Comparison of ENCODE assay signal across 25 cellular contexts in the genomic region with DNA sequence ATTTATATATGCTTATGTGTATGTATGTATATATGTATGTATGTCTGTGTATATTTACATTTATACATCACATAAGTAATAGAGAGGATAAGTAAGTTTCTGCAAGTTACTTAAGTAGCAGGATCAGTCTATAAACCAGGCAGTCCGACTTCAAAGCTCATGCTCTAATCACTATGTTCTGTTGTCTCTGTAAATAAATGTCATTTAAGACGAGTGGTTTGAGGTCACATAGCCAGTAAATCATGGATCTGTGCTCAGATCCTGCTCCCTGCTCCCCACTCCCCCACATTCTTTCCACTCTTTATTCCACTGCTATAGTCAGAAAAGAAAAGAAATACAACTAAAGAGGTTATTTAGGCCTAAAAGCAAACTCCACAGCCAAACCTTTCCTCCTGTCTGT.
DNase-seq lines count a peak whose midpoint lies in the region; ATAC-seq and TF ChIP-seq lines count a peak whose summit lies in the region.
"Had no signal": no experiment of that assay in that cellular context is flagged by ENCODE, and none has a peak within 500 bp of the region (broad histone marks: within the 10 kb centered on the region; RNA-seq: fewer than 3 reads in every experiment).

No MANE protein-coding gene starts in this region.

- ATAC-seq in CD4-positive, alpha-beta T cell (ENCODE audit: poor library complexity): no peak
- no peak for ATAC-seq in CD8-positive, alpha-beta T cell
- peak; percentile 41 to 64 (median 56) for ATAC-seq in right lobe of liver
- ATAC-seq: heart left ventricle had no signal

- no peaks in the 10 kb centered on the region for H3K27me3 ChIP-seq in CD4-positive, alpha-beta T cell (ENCODE audit: control insufficient read depth, insufficient read depth, low read length)
- H3K27me3 ChIP-seq in CD8-positive, alpha-beta T cell (ENCODE audit: insufficient read depth, low read length): no peaks in the 10 kb centered on the region
- H3K27me3 ChIP-seq in adrenal gland (no peaks in the 10 kb centered on the region), right lobe of liver (no peaks in the 10 kb centered on the region), H9 (ENCODE audit: insufficient read depth, low read length) (no peaks in the 10 kb centered on the region)
- H3K27me3 ChIP-seq: heart left ventricle, vagina had no signal

- no peaks in the 10 kb centered on the region for H3K9me3 Mint-ChIP-seq in CD4-positive, alpha-beta T cell
- peaks cover 2% of the 10 kb centered on the region for H3K9me3 Mint-ChIP-seq in CD8-positive, alpha-beta T cell
- peaks cover 2 to 10% of the 10 kb centered on the region in 2 experiments; a peak in 3 of 5 replicates for H3K9me3 Mint-ChIP-seq in H9

- H3K23ac ChIP-seq in H9 (ENCODE audit: insufficient read length, low read depth, low read length): no peak overlapping the region

- H3K4me3 Mint-ChIP-seq in CD4-positive, alpha-beta T cell: peak overlapping the region; percentile 7
- H3K4me3 Mint-ChIP-seq in CD8-positive, alpha-beta T cell: no peak overlapping the region
- H3K4me3 Mint-ChIP-seq in H9: no peak overlapping the region

- no peak overlapping the region for H2AK5ac ChIP-seq in H9 (ENCODE audit: insufficient read length, low read length)

- H4K8ac ChIP-seq in H9 (replicated peaks; ENCODE audit: insufficient read length, low read depth, low read length): no peak overlapping the region

- H3K27ac Mint-ChIP-seq in CD4-positive, alpha-beta T cell: peak overlapping the region; percentile 87
- H3K27ac Mint-ChIP-seq in CD8-positive, alpha-beta T cell: peak overlapping the region; percentile 65
- peak overlapping the region in 1 of 3 experiments; percentile 31; a peak in 2 of 7 replicates for H3K27ac Mint-ChIP-seq in H9

- H3K79me1 ChIP-seq in H9 (ENCODE audit: insufficient read depth, low read depth, low read length, poor library complexity, severe bottlenecking): no peaks in the 10 kb centered on the region

- no peak overlapping the region for H4K91ac ChIP-seq in H9 (ENCODE audit: insufficient read length, low read depth, low read length)

- no peaks in the 10 kb centered on the region for H3K23me2 ChIP-seq in H9 (ENCODE audit: insufficient read length, low read depth, low read length, poor library complexity, severe bottlenecking)

- CTCF ChIA-PET in CD4-positive, alpha-beta T cell (lab: Charles Lee): interaction anchor here (1.6 kb wide), 1 partner anchor 142 kb away, joined by 4 read pairs; no protein-coding TSS in a partner anchor
- CTCF ChIA-PET in CD8-positive, alpha-beta T cell (lab: Charles Lee): interaction anchor here (0.8 to 1.4 kb wide), 4 partner anchors 12 to 74 kb away, joined by 3 to 6 read pairs (median 3); no protein-coding TSS in a partner anchor

- H3K4me1 ChIP-seq in CD8-positive, alpha-beta T cell (ENCODE audit: insufficient read depth, low read length): peaks cover 25% of the 10 kb centered on the region
- peaks cover 28 to 34% of the 10 kb centered on the region in 2 donors for H3K4me1 ChIP-seq in adrenal gland (replicated peaks in 1 of 2)
- H3K4me1 ChIP-seq in right lobe of liver: peaks cover 0 to 8% (median 2%) of the 10 kb centered on the region in 4 donors
- H3K4me1 ChIP-seq in H9 (ENCODE audit: insufficient read depth, low read length): no peaks in the 10 kb centered on the region
- H3K4me1 ChIP-seq: vagina had no signal

- H2BK5ac ChIP-seq in H9 (ENCODE audit: insufficient read length, low read length): no peak overlapping the region

- peaks cover 42% of the 10 kb centered on the region for H3K36me3 ChIP-seq in CD8-positive, alpha-beta T cell (ENCODE audit: insufficient read depth, low read length)
- peaks cover 0 to 15% of the 10 kb centered on the region in 2 donors for H3K36me3 ChIP-seq in adrenal gland (replicated peaks in 1 of 2)
- H3K36me3 ChIP-seq in right lobe of liver: peaks cover 0 to 38% (median 11%) of the 10 kb centered on the region in 4 donors

- no peak overlapping the region for H3K4me3 ChIP-seq in CD8-positive, alpha-beta T cell (ENCODE audit: low read depth, low read length)
- H3K4me3 ChIP-seq in adrenal gland: no peak overlapping the region
- H3K4me3 ChIP-seq in right lobe of liver: no peak overlapping the region
- H3K4me3 ChIP-seq: coronary artery, heart left ventricle, PC-9, thoracic aorta, vagina had no signal

- no peak overlapping the region for H4K5ac ChIP-seq in H9 (ENCODE audit: insufficient read length, low read depth, low read length)

- H3K18ac ChIP-seq in H9 (ENCODE audit: insufficient read length, low read depth, low read length): no peak overlapping the region

- H3K4me2 ChIP-seq in H9 (ENCODE audit: insufficient read depth, insufficient read length, low read length): no peak overlapping the region
- H3K4me2 ChIP-seq: PC-9 had no signal

- no peak for DNase-seq in CD4-positive, alpha-beta T cell
- no peak for DNase-seq in CD8-positive, alpha-beta T cell
- DNase-seq in adrenal gland: no peak
- no peak for DNase-seq in right lobe of liver
- DNase-seq in H9: no peak
- DNase-seq in SKM-1 (lab: John Stamatoyannopoulos, UW; ENCODE audit: unreplicated experiment): no peak
- DNase-seq in cerebellar cortex (ENCODE audit: low spot score): no peak
- DNase-seq in stimulated activated CD4-positive, alpha-beta T cell treated with anti-CD3 and anti-CD28 coated beads, Interleukin-2, amount 100 ng/mL, for 48 hours: no peak
- DNase-seq: activated CD4-positive, alpha-beta T cell treated with anti-CD3 and anti-CD28 coated beads, Interleukin-2, amount 50 U/mL, for 4 hours; activated effector memory CD4-positive, alpha-beta T cell treated with anti-CD3 and anti-CD28 coated beads, Interleukin-2, amount 50 U/mL, for 16 hours; anterior cingulate cortex; C1 segment of cervical spinal cord; effector memory CD4-positive, alpha-beta T cell; foreskin fibroblast; heart left ventricle; NCI-H1417 treated with DMSO at 0.1 percent for 48 hours; NCI-H510A treated with DMSO at 0.1 percent for 48 hours; nucleus accumbens; PC-9; Right ventricle myocardium superior; stimulated activated naive CD4-positive, alpha-beta T cell treated with Interleukin-2 at 50 U/mL for 16 hours; T1000 had no signal

- H3K27ac ChIP-seq in CD4-positive, alpha-beta T cell (ENCODE audit: low read depth, low read length): no peak overlapping the region
- no peak overlapping the region for H3K27ac ChIP-seq in CD8-positive, alpha-beta T cell (ENCODE audit: low read depth, low read length)
- H3K27ac ChIP-seq in adrenal gland: peak overlapping the region in 3 of 5 donors; percentile 30 to 38 (median 31)
- no peak overlapping the region for H3K27ac ChIP-seq in right lobe of liver
- no peak overlapping the region for H3K27ac ChIP-seq in H9 (ENCODE audit: insufficient read length, low read depth, low read length)
- H3K27ac ChIP-seq: coronary artery, heart left ventricle, PC-9, thoracic aorta, vagina had no signal

- no peak overlapping the region for H2BK12ac ChIP-seq in H9 (ENCODE audit: insufficient read length, low read depth, low read length)

- no peak overlapping the region for H3K56ac ChIP-seq in H9 (ENCODE audit: insufficient read length, low read depth, low read length)

- no peaks in the 10 kb centered on the region for H4K20me1 ChIP-seq in H9 (ENCODE audit: control insufficient read depth, insufficient read depth, insufficient read length)

- intact Hi-C loops in CD4-positive, alpha-beta T cell (cut with DNase I, micrococcal nuclease): no loop called here
- intact Hi-C loops in CD8-positive, alpha-beta T cell (cut with DNase I, micrococcal nuclease): no loop called here
- intact Hi-C loops in adrenal gland (cut with DNase I) (no loop called here), right lobe of liver (cut with DNase I) (no loop called here)

- no peak overlapping the region for H2BK120ac ChIP-seq in H9 (ENCODE audit: low read depth, low read length, poor library complexity, severe bottlenecking)

- no peak overlapping the region for H2AFZ ChIP-seq in H9 (ENCODE audit: low read length)
- H2AFZ ChIP-seq: PC-9 had no signal

- H3K36me3 Mint-ChIP-seq in CD4-positive, alpha-beta T cell (ENCODE audit: low read depth): peaks cover 97% of the 10 kb centered on the region
- H3K36me3 Mint-ChIP-seq in CD8-positive, alpha-beta T cell: peaks cover 89% of the 10 kb centered on the region
- H3K36me3 Mint-ChIP-seq in H9 (ENCODE audit: insufficient read depth in 1 of 3, low read depth in 3 of 3): peaks cover 47 to 79% (median 52%) of the 10 kb centered on the region in 3 experiments

- no peak overlapping the region for H2BK15ac ChIP-seq in H9 (ENCODE audit: low read depth, low read length)

- WGBS in adrenal gland, 4 donors: 26 to 28% (median 28%) methylated on average over 2 of the region's 2 CpGs
- WGBS in right lobe of liver (ENCODE audit: insufficient coverage, low coverage, low lambda C conversion rate, missing lambda C conversion rate): 26% methylated on average over 2 of the region's 2 CpGs
- WGBS in H9 (ENCODE audit: extremely low coverage, insufficient read length, low lambda C conversion rate): no CpG with 5 or more reads among the region's 2 CpGs

- no peak overlapping the region for H3T11ph ChIP-seq in H9 (ENCODE audit: low read length)

- H2BK20ac ChIP-seq in H9 (ENCODE audit: low read depth, low read length, poor library complexity, severe bottlenecking): no peak overlapping the region

- no peak overlapping the region for H3K4ac ChIP-seq in H9 (ENCODE audit: low read depth, low read length)

- no peaks in the 10 kb centered on the region for H3K9me3 ChIP-seq in CD4-positive, alpha-beta T cell (ENCODE audit: control insufficient read depth, low read length)
- H3K9me3 ChIP-seq in CD8-positive, alpha-beta T cell (ENCODE audit: low read length): no peaks in the 10 kb centered on the region
- H3K9me3 ChIP-seq in adrenal gland (replicated peaks in 1 of 3) (no peaks in the 10 kb centered on the region), right lobe of liver (no peaks in the 10 kb centered on the region), H9 (ENCODE audit: control insufficient read depth, low read depth, low read length) (no peaks in the 10 kb centered on the region)
- H3K9me3 ChIP-seq: thoracic aorta, vagina had no signal

- POLR2A ChIA-PET in CD4-positive, alpha-beta T cell (lab: Charles Lee): interaction anchor here (0.6 to 2.7 kb wide), 10 partner anchors 13 to 203 kb away, joined by 3 to 8 read pairs (median 4); partner anchors contain the start of gene SERINC5
- POLR2A ChIA-PET in CD8-positive, alpha-beta T cell (lab: Charles Lee): interaction anchor here (0.8 to 2.0 kb wide), 5 partner anchors 11 to 91 kb away, joined by 3 to 6 read pairs (median 4); partner anchors contain the start of gene SERINC5

- H3K4me1 Mint-ChIP-seq in CD4-positive, alpha-beta T cell (ENCODE audit: low read depth): peaks cover 58% of the 10 kb centered on the region
- H3K4me1 Mint-ChIP-seq in CD8-positive, alpha-beta T cell (ENCODE audit: low read depth): peaks cover 50% of the 10 kb centered on the region
- H3K4me1 Mint-ChIP-seq in H9: peaks cover 13 to 14% of the 10 kb centered on the region in 2 experiments

- H3K27me3 Mint-ChIP-seq in CD4-positive, alpha-beta T cell: no peaks in the 10 kb centered on the region
- H3K27me3 Mint-ChIP-seq in CD8-positive, alpha-beta T cell (ENCODE audit: low read depth): no peaks in the 10 kb centered on the region
- H3K27me3 Mint-ChIP-seq in H9 (ENCODE audit: low read depth): no peaks in the 10 kb centered on the region

- no peak overlapping the region for H3K14ac ChIP-seq in H9 (ENCODE audit: insufficient read depth, low read length)

- H3K9ac ChIP-seq in H9 (ENCODE audit: extremely low read depth, insufficient read length, low read length): no peak overlapping the region

- no peaks in the 10 kb centered on the region for H3K79me2 ChIP-seq in H9 (ENCODE audit: insufficient read depth, low read length)

- no peak for TF ChIP-seq POLR2A in adrenal gland (IDR thresholded peaks at IDR 0.05)
- TF ChIP-seq POLR2A in right lobe of liver (IDR thresholded peaks at IDR 0.05): no peak

- TF ChIP-seq CTCF in CD4-positive, alpha-beta T cell (IDR thresholded peaks at IDR 0.05): no peak
- no peak for TF ChIP-seq CTCF in CD8-positive, alpha-beta T cell (IDR thresholded peaks at IDR 0.05)
- TF ChIP-seq CTCF in adrenal gland (IDR thresholded peaks at IDR 0.05) (no peak), right lobe of liver (IDR thresholded peaks at IDR 0.05) (no peak), H9 (conservative IDR thresholded peaks at IDR 0.05) (no peak)

Comparison
In these comparisons a context has a peak if more than half of its experiments do, and no peak if none do; other contexts are left out.
1. ATAC-seq: peak in right lobe of liver (4 of 4); none in CD4-positive, alpha-beta T cell (single experiment) and CD8-positive, alpha-beta T cell (single experiment).
2. H3K27ac ChIP-seq: peak in adrenal gland (3 of 5); none in CD4-positive, alpha-beta T cell (single experiment), CD8-positive, alpha-beta T cell (single experiment), right lobe of liver (0 of 3) and H9 (single experiment).